Comparison of ENCODE assay signal across 1 cellular context in the genomic region with DNA sequence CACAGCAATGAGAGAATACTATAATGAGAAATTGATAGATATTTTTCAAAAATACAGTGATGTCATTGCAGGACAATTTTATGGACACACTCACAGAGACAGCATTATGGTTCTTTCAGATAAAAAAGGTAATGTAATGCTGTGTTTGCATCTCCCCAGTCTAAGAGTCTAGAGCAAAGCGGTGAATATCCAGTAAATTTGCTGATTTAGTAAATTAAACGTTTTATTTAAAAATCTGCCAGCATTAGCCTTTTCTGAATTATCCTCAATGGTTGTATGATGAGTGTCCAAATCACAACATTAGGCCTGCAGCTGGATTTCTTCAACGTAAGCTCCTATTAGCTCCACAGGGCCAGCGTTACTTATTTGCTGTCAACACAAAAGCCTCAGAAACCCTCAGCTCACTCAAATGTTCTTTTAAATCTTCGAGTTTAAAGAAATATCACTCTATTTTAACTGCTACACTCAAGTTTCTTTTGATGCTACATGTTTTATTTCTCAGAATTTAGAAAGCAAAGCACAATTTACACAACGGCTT.
TF ChIP-seq lines count a peak whose summit lies in the region.

No MANE protein-coding gene starts in this region.

TF ChIP-seq in HepG2, 621 proteins besides CTCF, POLR2A, EP300 and RAD21:
- peak; percentile 65 for TF ChIP-seq MAFF (IDR thresholded peaks at IDR 0.05; ENCODE audit: low read depth, low read length)
- TF ChIP-seq SALL2 (CRISPR knock-in tag; IDR thresholded peaks at IDR 0.05) = no peak
- TF ChIP-seq ZNF234 (CRISPR knock-in tag; conservative IDR thresholded peaks at IDR 0.05) = no peak
- peak; percentile 70 to 78 for TF ChIP-seq MAFK (conservative IDR thresholded peaks at IDR 0.05 in 1 of 2, IDR thresholded peaks at IDR 0.05 in 1 of 2; ENCODE audit: low read length in 2 of 2)
